Comparison of ENCODE assay signal across 8 cellular contexts in the genomic region with DNA sequence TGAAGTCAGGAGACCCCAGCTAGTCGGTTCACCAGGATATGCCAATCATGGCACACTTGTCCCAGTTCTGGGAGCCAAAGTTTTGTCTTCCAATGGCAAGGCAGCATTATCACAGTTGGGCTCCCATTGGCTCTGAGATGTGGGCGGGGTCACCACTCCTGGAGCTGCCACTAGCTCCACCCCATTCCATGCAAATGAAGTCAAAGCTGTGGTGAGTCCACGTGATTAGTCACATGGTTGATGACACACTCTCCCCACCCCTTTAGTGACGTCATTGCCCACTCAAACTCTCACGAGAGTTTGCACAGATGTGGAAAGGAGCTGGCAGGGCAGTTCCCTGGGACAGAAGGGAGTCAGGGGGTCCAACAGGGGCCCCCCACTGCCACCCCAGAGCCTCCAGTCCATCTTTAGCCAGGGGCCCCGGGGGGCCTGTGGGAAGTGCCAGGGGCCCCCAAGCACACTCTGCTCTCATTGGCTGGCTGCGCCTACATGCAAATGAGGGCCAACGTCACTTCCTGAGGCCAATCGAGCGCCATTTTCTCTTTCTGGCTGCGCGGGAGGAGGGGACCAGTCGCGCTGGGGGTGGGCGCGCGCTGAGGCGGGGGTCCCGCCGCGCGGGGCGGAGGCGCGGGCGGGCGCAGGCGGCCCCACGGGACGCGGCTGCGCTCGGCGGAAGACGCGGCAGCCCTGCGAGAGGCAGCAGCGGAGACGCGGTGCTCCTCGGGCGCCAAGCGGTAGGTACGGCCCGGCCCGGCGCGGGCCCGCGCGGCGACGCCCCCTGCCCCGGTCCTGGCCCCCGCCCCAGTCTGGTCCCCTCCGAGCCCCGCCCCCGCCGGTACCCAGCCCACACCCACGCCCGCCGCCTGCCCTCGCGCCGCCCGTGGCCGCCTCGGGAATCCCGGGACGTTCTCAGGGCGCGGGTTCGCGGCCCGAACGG. TPM values are rescaled to one million over a fixed set of nuclear protein-coding genes. Genes with fewer than 3 reads are reported as not detected.
DNase-seq lines count a peak whose midpoint lies in the region.

A gene with protein sequence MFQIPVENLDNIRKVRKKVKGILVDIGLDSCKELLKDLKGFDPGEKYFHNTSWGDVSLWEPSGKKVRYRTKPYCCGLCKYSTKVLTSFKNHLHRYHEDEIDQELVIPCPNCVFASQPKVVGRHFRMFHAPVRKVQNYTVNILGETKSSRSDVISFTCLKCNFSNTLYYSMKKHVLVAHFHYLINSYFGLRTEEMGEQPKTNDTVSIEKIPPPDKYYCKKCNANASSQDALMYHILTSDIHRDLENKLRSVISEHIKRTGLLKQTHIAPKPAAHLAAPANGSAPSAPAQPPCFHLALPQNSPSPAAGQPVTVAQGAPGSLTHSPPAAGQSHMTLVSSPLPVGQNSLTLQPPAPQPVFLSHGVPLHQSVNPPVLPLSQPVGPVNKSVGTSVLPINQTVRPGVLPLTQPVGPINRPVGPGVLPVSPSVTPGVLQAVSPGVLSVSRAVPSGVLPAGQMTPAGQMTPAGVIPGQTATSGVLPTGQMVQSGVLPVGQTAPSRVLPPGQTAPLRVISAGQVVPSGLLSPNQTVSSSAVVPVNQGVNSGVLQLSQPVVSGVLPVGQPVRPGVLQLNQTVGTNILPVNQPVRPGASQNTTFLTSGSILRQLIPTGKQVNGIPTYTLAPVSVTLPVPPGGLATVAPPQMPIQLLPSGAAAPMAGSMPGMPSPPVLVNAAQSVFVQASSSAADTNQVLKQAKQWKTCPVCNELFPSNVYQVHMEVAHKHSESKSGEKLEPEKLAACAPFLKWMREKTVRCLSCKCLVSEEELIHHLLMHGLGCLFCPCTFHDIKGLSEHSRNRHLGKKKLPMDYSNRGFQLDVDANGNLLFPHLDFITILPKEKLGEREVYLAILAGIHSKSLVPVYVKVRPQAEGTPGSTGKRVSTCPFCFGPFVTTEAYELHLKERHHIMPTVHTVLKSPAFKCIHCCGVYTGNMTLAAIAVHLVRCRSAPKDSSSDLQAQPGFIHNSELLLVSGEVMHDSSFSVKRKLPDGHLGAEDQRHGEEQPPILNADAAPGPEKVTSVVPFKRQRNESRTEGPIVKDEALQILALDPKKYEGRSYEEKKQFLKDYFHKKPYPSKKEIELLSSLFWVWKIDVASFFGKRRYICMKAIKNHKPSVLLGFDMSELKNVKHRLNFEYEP (plus strand): TSS at position 524 of the 937 bp plus-strand sequence. CDS start 8,281 bp downstream, outside the sequence.

- no peaks in the 10 kb centered on the region for H3K27me3 ChIP-seq in neuron (ENCODE audit: insufficient read depth, low read length)
- no peaks in the 10 kb centered on the region for H3K27me3 ChIP-seq in subcutaneous abdominal adipose tissue (ENCODE audit: control insufficient read depth in 5 of 5, insufficient read depth in 4 of 5, low read length in 5 of 5)

- DNase-seq in ELF-1 (ENCODE audit: low read depth, low spot score) (peak; percentile 98), H4 (ENCODE audit: low spot score) (peak; percentile 98), LoVo (ENCODE audit: low spot score) (peak; percentile 83), SIG-M5 (lab: John Stamatoyannopoulos, UW) (peak; percentile 2), activated gamma-delta T cell (lab: John Stamatoyannopoulos, UW) (peak; percentile 46), foreskin melanocyte (peak; percentile 93)

- peaks cover 4% of the 10 kb centered on the region for H3K36me3 ChIP-seq in neuron (ENCODE audit: insufficient read depth, low read length)
- H3K36me3 ChIP-seq in subcutaneous abdominal adipose tissue (ENCODE audit: control insufficient read depth in 5 of 5, insufficient read depth in 5 of 5, low read length in 5 of 5): no peaks in the 10 kb centered on the region

- H3K27ac ChIP-seq in subcutaneous abdominal adipose tissue (ENCODE audit: low read depth, low read length): peak within 1 kb of the TSS; percentile 81

- H3K4me3 ChIP-seq in neuron (ENCODE audit: low read length) (peak within 1 kb of the TSS; percentile 82), subcutaneous abdominal adipose tissue (ENCODE audit: low read depth in 1 of 5, low read length in 5 of 5) (peak within 1 kb of the TSS; percentile 73 to 81 (median 77))

- no peaks in the 10 kb centered on the region for H3K9me3 ChIP-seq in neuron (ENCODE audit: low read length)
- peaks cover 0 to 3% (median 0%) of the 10 kb centered on the region in 5 donors for H3K9me3 ChIP-seq in subcutaneous abdominal adipose tissue (ENCODE audit: control insufficient read depth in 5 of 5, low read length in 5 of 5)

- peak within 1 kb of the TSS; percentile 82 for H2AFZ ChIP-seq in neuron (ENCODE audit: low read depth, low read length)

- H3K4me1 ChIP-seq in neuron (ENCODE audit: insufficient read depth, low read length): peaks cover 17% of the 10 kb centered on the region
- peaks cover 4 to 20% (median 16%) of the 10 kb centered on the region in 5 donors for H3K4me1 ChIP-seq in subcutaneous abdominal adipose tissue (ENCODE audit: control insufficient read depth in 5 of 5, insufficient read depth in 5 of 5, low read length in 5 of 5)

- peak within 1 kb of the TSS in 4 of 5 donors; percentile 62 to 79 (median 74) for H3K9ac ChIP-seq in subcutaneous abdominal adipose tissue (ENCODE audit: low read length in 5 of 5)

RNA-seq across cellular contexts. Expression of the gene that starts here (rescaled TPM):
- 21.3 and 27.8 TPM in 2 replicates for total RNA-seq in H4 (2014; rRNA removed; shearing (Covaris generic))

Comparison
In these comparisons a context has a peak if more than half of its experiments do, and no peak if none do; other contexts are left out.
1. Peak in every context shown above with its lines: DNase-seq, H3K4me3 ChIP-seq and H3K27ac ChIP-seq.
2. DNase-seq: peak in every context shown above with its lines; median percentile 98 in ELF-1; 98 in H4; 93 in foreskin melanocyte; 83 in LoVo; 46 in activated gamma-delta T cell; 2 in SIG-M5.